9 cellular contexts compared by ENCODE assay signal in genomic region chr15:89139613-89140499, GRCh38. TPM values are rescaled to one million over a fixed set of nuclear protein-coding genes. Genes with fewer than 3 reads are reported as not detected.
DNase-seq lines count a peak whose midpoint lies in the region; ATAC-seq and TF ChIP-seq lines count a peak whose summit lies in the region.
"Had no signal": no experiment of that assay in that cellular context is flagged by ENCODE, and none has a peak within 500 bp of the region (broad histone marks: within the 10 kb centered on the region; RNA-seq: fewer than 3 reads in every experiment).

No MANE protein-coding gene starts in this region.

- CTCF ChIA-PET in T-cell (lab: Charles Lee) = no interaction called here
- CTCF ChIA-PET in RWPE1 (lab: Yijun Ruan, JAX) = interaction anchor here (0.6 kb wide), 1 partner anchor 34 kb away, joined by 3 read pairs; no protein-coding TSS in a partner anchor

- no peak overlapping the region for H3K27ac ChIP-seq in WERI-Rb-1
- peak overlapping the region; percentile 0 to 63 for H3K27ac ChIP-seq in prostate gland
- no peak overlapping the region for H3K27ac ChIP-seq in colonic mucosa
- H3K27ac ChIP-seq in RWPE1 = no peak overlapping the region; the same call in 1 of the 2 replicates

- H3K9me3 ChIP-seq in WERI-Rb-1 (ENCODE audit: severe bottlenecking) = no peaks in the 10 kb centered on the region
- no peaks in the 10 kb centered on the region for H3K9me3 ChIP-seq in prostate gland
- H3K9me3 ChIP-seq in colonic mucosa = no peaks in the 10 kb centered on the region

- no peak overlapping the region for H3K4me3 Mint-ChIP-seq in T-cell
- H3K4me3 Mint-ChIP-seq: activated naive CD8-positive, alpha-beta T cell treated with anti-CD3 and anti-CD28 coated beads, Interleukin-2, amount 10 ng/mL, durations not matched to agents 7 days and 5 days had no signal

- H3K4me3 ChIP-seq in WERI-Rb-1 (ENCODE audit: low read depth, low read length) (no peak overlapping the region), prostate gland (no peak overlapping the region), colonic mucosa (no peak overlapping the region)

- H3K9me3 Mint-ChIP-seq in T-cell = no peaks in the 10 kb centered on the region
- H3K9me3 Mint-ChIP-seq: activated naive CD8-positive, alpha-beta T cell treated with anti-CD3 and anti-CD28 coated beads, Interleukin-2, amount 10 ng/mL, durations not matched to agents 7 days and 5 days had no signal

- ATAC-seq in Right ventricle myocardium superior (ENCODE audit: poor library complexity) (peak; percentile 36), T-cell (replicated peaks in 1 of 4) (no peak)

- no peak overlapping the region for H3K27ac Mint-ChIP-seq in T-cell

- TF ChIP-seq CTCF in WERI-Rb-1 (IDR thresholded peaks at IDR 0.05; ENCODE audit: low read depth, low read length) (peak; percentile 33; the same call in 1 of the 2 replicates), prostate gland (IDR thresholded peaks at IDR 0.05) (no peak), colonic mucosa (IDR thresholded peaks at IDR 0.05) (no peak), RWPE1 (conservative IDR thresholded peaks at IDR 0.05; ENCODE audit: low read depth) (no peak)

- DNase-seq in DMS114 treated with DMSO at 0.1 percent for 48 hours (lab: John Stamatoyannopoulos, UW; ENCODE audit: unreplicated experiment) (peak; percentile 50), WERI-Rb-1 (no peak), Right ventricle myocardium superior (peak; percentile 62), prostate gland (ENCODE audit: low spot score) (no peak), T-cell (no peak), colonic mucosa (no peak), RWPE1 (ENCODE audit: low spot score) (no peak)
- no peak for DNase-seq in effector CD8-positive, alpha-beta T cell (lab: John Stamatoyannopoulos, UW)
- DNase-seq: activated naive CD8-positive, alpha-beta T cell treated with anti-CD3 and anti-CD28 coated beads, Interleukin-2, amount 10 ng/mL, durations not matched to agents 7 days and 5 days had no signal

- H3K27me3 ChIP-seq in WERI-Rb-1 (ENCODE audit: insufficient read depth, low read depth, severe bottlenecking) (no peaks in the 10 kb centered on the region), prostate gland (replicated peaks; ENCODE audit: insufficient read depth) (no peaks in the 10 kb centered on the region), colonic mucosa (no peaks in the 10 kb centered on the region)

- peaks cover 19% of the 10 kb centered on the region for H3K4me1 ChIP-seq in prostate gland (replicated peaks)
- H3K4me1 ChIP-seq in colonic mucosa = peaks cover 6% of the 10 kb centered on the region

- no peak overlapping the region for H3K9ac ChIP-seq in colonic mucosa (ENCODE audit: low read depth in 2 of 2, low read length in 2 of 2)

- TF ChIP-seq POLR2A in prostate gland (IDR thresholded peaks at IDR 0.05) = no peak

- peaks cover 35 to 56% (median 42%) of the 10 kb centered on the region in 3 donors for H3K4me1 Mint-ChIP-seq in T-cell

- POLR2A ChIA-PET in T-cell (lab: Charles Lee) = no interaction called here
- POLR2A ChIA-PET in RWPE1 (lab: Yijun Ruan, JAX; ENCODE audit: low non-redundant PET) = no interaction called here

- peaks cover 33% of the 10 kb centered on the region for H3K36me3 Mint-ChIP-seq in T-cell

- no peaks in the 10 kb centered on the region; the same call in 1 of the 2 replicates for H3K36me3 ChIP-seq in WERI-Rb-1
- H3K36me3 ChIP-seq in prostate gland = no peaks in the 10 kb centered on the region
- no peaks in the 10 kb centered on the region for H3K36me3 ChIP-seq in colonic mucosa

- WGBS in prostate gland = 56% methylated on average over 8 of the region's 8 CpGs

- intact Hi-C loops in Right ventricle myocardium superior (cut with DNase I) (loop anchor here (5.0 kb wide), 1 partner anchor 48 kb away; no protein-coding TSS in a partner anchor), prostate gland (cut with DNase I) (loop anchor here (5.0 kb wide), 1 partner anchor 32 kb away; no protein-coding TSS in a partner anchor), colonic mucosa (cut with DNase I) (no loop called here)

- H3K27me3 Mint-ChIP-seq in T-cell = no peaks in the 10 kb centered on the region
- H3K27me3 Mint-ChIP-seq: activated naive CD8-positive, alpha-beta T cell treated with anti-CD3 and anti-CD28 coated beads, Interleukin-2, amount 10 ng/mL, durations not matched to agents 7 days and 5 days had no signal

RNA-seq across cellular contexts. Expression of gene ABHD2, which starts 51.6 kb away (rescaled TPM):
- total RNA-seq in Right ventricle myocardium superior (59.4 TPM), prostate gland (100 to 1,000 TPM; 111 to 253 TPM), T-cell (10 to 100 TPM; 52.5 to 70.8 (median 58.5) TPM), colonic mucosa (10 to 100 TPM; 71.5 to 86.7 TPM)

Comparison
In these comparisons a context has a peak if more than half of its experiments do, and no peak if none do; other contexts are left out.
1. DNase-seq: peak in DMS114 treated with DMSO at 0.1 percent for 48 hours (single experiment) and Right ventricle myocardium superior (single experiment); none in WERI-Rb-1 (single experiment), prostate gland (single experiment), T-cell (0 of 34), colonic mucosa (single experiment), effector CD8-positive, alpha-beta T cell (single experiment) and RWPE1 (single experiment).
2. H3K27ac ChIP-seq: peak in prostate gland (2 of 2); none in WERI-Rb-1 (single experiment), colonic mucosa (single experiment) and RWPE1 (single experiment).